14 cellular contexts compared by ENCODE assay signal in genomic region chr2:85550476-85550875, GRCh38. TPM values are rescaled to one million over a fixed set of nuclear protein-coding genes. Genes with fewer than 3 reads are reported as not detected.
A peak's percentile ranks its signal among the peaks of the same experiment; 100 is the strongest.
DNase-seq lines count a peak whose midpoint lies in the region; ATAC-seq and TF ChIP-seq lines count a peak whose summit lies in the region.
"Had no signal": no experiment of that assay in that cellular context is flagged by ENCODE, and none has a peak within 500 bp of the region (broad histone marks: within the 10 kb centered on the region; RNA-seq: fewer than 3 reads in every experiment).

No MANE protein-coding gene starts in this region.

- H3K27ac Mint-ChIP-seq in neural progenitor cell = no peak overlapping the region
- no peak overlapping the region for H3K27ac Mint-ChIP-seq in activated T-cell treated with anti-CD3 and anti-CD28 coated beads, Interleukin-2, amount 50 U/mL, for 72 hours
- H3K27ac Mint-ChIP-seq: activated CD4-positive, alpha-beta T cell treated with anti-CD3 and anti-CD28 coated beads, Interleukin-2, amount 10 ng/mL, durations not matched to agents 7 days and 5 days; T-helper 1 cell treated with Interleukin-12 subunit alpha and Interleukin-12 subunit beta and Interleukin-4 antibody, amounts not matched to agents 30 μg/mL and 1 μg/mL, for 36 hours had no signal

- peak; percentile 45 for ATAC-seq in sciatic nerve
- no peak for ATAC-seq in activated T-cell treated with anti-CD3 and anti-CD28 coated beads, Interleukin-2, amount 50 U/mL, for 72 hours (replicated peaks in 1 of 2)

- H3K79me2 ChIP-seq in neural progenitor cell (ENCODE audit: low read depth) = no peaks in the 10 kb centered on the region

- peaks cover 19% of the 10 kb centered on the region for H3K36me3 Mint-ChIP-seq in neural progenitor cell
- peaks cover 8% of the 10 kb centered on the region in 2 donors for H3K36me3 Mint-ChIP-seq in activated T-cell treated with anti-CD3 and anti-CD28 coated beads, Interleukin-2, amount 50 U/mL, for 72 hours (ENCODE audit: insufficient read depth in 2 of 2)

- peak overlapping the region; percentile 1 to 71 (median 37); a peak in 17 of 22 replicates for H3K4me2 ChIP-seq in BLaER1 treated with 17β-estradiol and CSF1 and Interleukin-3, amounts not matched to agents 10 nM and 100 nM
- no peak overlapping the region for H3K4me2 ChIP-seq in neural progenitor cell

- no peaks in the 10 kb centered on the region for H3K9me3 ChIP-seq in BLaER1 treated with 17β-estradiol and CSF1 and Interleukin-3, amounts not matched to agents 10 nM and 100 nM (replicated peaks in 1 of 11)
- H3K9me3 ChIP-seq in esophagus squamous epithelium (no peaks in the 10 kb centered on the region), neural progenitor cell (ENCODE audit: low read depth) (no peaks in the 10 kb centered on the region)

- peak overlapping the region in 9 of 11 experiments; percentile 10 to 39 (median 24); a peak in 8 of 22 replicates for H3K27ac ChIP-seq in BLaER1 treated with 17β-estradiol and CSF1 and Interleukin-3, amounts not matched to agents 10 nM and 100 nM
- H3K27ac ChIP-seq in RWPE1 (peak overlapping the region; percentile 27; the same call in 1 of the 2 replicates), esophagus squamous epithelium (peak overlapping the region in 3 of 4 donors; percentile 12 to 26 (median 26)), neural progenitor cell (no peak overlapping the region)

- intact Hi-C loops in esophagus squamous epithelium (cut with DNase I) (loop anchor here (2.0 kb wide), 1 partner anchor 130 kb away; no protein-coding TSS in a partner anchor), sciatic nerve (cut with DNase I) (no loop called here)

- no peak for DNase-seq in RWPE1 (ENCODE audit: low spot score)
- DNase-seq in esophagus squamous epithelium (lab: John Stamatoyannopoulos, UW) = no peak
- DNase-seq in sciatic nerve (ENCODE audit: low spot score) = no peak
- no peak for DNase-seq in HCEC 1CT
- DNase-seq in neural progenitor cell (ENCODE audit: low spot score) = no peak
- no peak for DNase-seq in activated T-cell treated with anti-CD3 and anti-CD28 coated beads, Interleukin-2, amount 50 U/mL, for 72 hours
- no peak for DNase-seq in activated T-cell treated with anti-CD3 and anti-CD28 coated beads for 4 hours
- DNase-seq: activated CD4-positive, alpha-beta T cell treated with anti-CD3 and anti-CD28 coated beads, Interleukin-2, amount 10 ng/mL, durations not matched to agents 7 days and 5 days; activated T-cell treated with anti-CD3 and anti-CD28 coated beads, Interleukin-2, amount 50 U/mL, for 48 hours; KG1; NCI-H1417; OCI-M1 had no signal

- TF ChIP-seq POLR2A in esophagus squamous epithelium (IDR thresholded peaks at IDR 0.05) = no peak

- no peaks in the 10 kb centered on the region for H3K27me3 ChIP-seq in BLaER1 treated with 17β-estradiol and CSF1 and Interleukin-3, amounts not matched to agents 10 nM and 100 nM
- H3K27me3 ChIP-seq in esophagus squamous epithelium (no peaks in the 10 kb centered on the region), neural progenitor cell (no peaks in the 10 kb centered on the region)

- peaks cover 72 to 98% (median 92%) of the 10 kb centered on the region in 11 experiments for H3K36me3 ChIP-seq in BLaER1 treated with 17β-estradiol and CSF1 and Interleukin-3, amounts not matched to agents 10 nM and 100 nM
- H3K36me3 ChIP-seq in esophagus squamous epithelium = peaks cover 17 to 92% (median 23%) of the 10 kb centered on the region in 3 donors
- no peaks in the 10 kb centered on the region for H3K36me3 ChIP-seq in neural progenitor cell

- WGBS in esophagus squamous epithelium, 2 donors = 71 to 78% methylated on average over 10 of the region's 10 CpGs

- no peak overlapping the region for H2AFZ ChIP-seq in neural progenitor cell (replicated peaks)

- peaks cover 43% of the 10 kb centered on the region for H3F3A ChIP-seq in neural progenitor cell (ENCODE audit: low read depth)

- H3K27me3 Mint-ChIP-seq in neural progenitor cell (ENCODE audit: insufficient read depth, low read depth) = peaks cover 6% of the 10 kb centered on the region
- no peaks in the 10 kb centered on the region for H3K27me3 Mint-ChIP-seq in activated T-cell treated with anti-CD3 and anti-CD28 coated beads, Interleukin-2, amount 50 U/mL, for 72 hours (ENCODE audit: low read depth)
- H3K27me3 Mint-ChIP-seq: activated CD4-positive, alpha-beta T cell treated with anti-CD3 and anti-CD28 coated beads, Interleukin-2, amount 10 ng/mL, durations not matched to agents 7 days and 5 days had no signal

- no peak overlapping the region for H3K4me3 ChIP-seq in BLaER1 treated with 17β-estradiol and CSF1 and Interleukin-3, amounts not matched to agents 10 nM and 100 nM
- H3K4me3 ChIP-seq in esophagus squamous epithelium = no peak overlapping the region
- H3K4me3 ChIP-seq in neural progenitor cell = no peak overlapping the region

- H3K9ac ChIP-seq in BLaER1 treated with 17β-estradiol and CSF1 and Interleukin-3, amounts not matched to agents 10 nM and 100 nM = peak overlapping the region in 10 of 11 experiments; percentile 5 to 56 (median 22); a peak in 10 of 22 replicates
- no peak overlapping the region for H3K9ac ChIP-seq in neural progenitor cell

- H3K9me3 Mint-ChIP-seq in neural progenitor cell = no peaks in the 10 kb centered on the region
- no peaks in the 10 kb centered on the region for H3K9me3 Mint-ChIP-seq in activated T-cell treated with anti-CD3 and anti-CD28 coated beads, Interleukin-2, amount 50 U/mL, for 72 hours
- H3K9me3 Mint-ChIP-seq: activated CD4-positive, alpha-beta T cell treated with anti-CD3 and anti-CD28 coated beads, Interleukin-2, amount 10 ng/mL, durations not matched to agents 7 days and 5 days; T-helper 1 cell treated with Interleukin-12 subunit alpha and Interleukin-12 subunit beta and Interleukin-4 antibody, amounts not matched to agents 30 μg/mL and 1 μg/mL, for 36 hours had no signal

- H4K20me1 ChIP-seq in BLaER1 treated with 17β-estradiol and CSF1 and Interleukin-3, amounts not matched to agents 10 nM and 100 nM = peaks cover 23 to 47% (median 33%) of the 10 kb centered on the region in 11 experiments
- H4K20me1 ChIP-seq in neural progenitor cell (ENCODE audit: low read depth) = peaks cover 21% of the 10 kb centered on the region

- CTCF ChIA-PET in RWPE1 (lab: Yijun Ruan, JAX) = interaction anchor here (0.6 to 3.3 kb wide), 5 partner anchors 56 to 284 kb away, joined by 3 to 40 read pairs (median 4); no protein-coding TSS in a partner anchor

- H3K4me3 Mint-ChIP-seq in neural progenitor cell = no peak overlapping the region
- no peak overlapping the region for H3K4me3 Mint-ChIP-seq in activated T-cell treated with anti-CD3 and anti-CD28 coated beads, Interleukin-2, amount 50 U/mL, for 72 hours
- H3K4me3 Mint-ChIP-seq: activated CD4-positive, alpha-beta T cell treated with anti-CD3 and anti-CD28 coated beads, Interleukin-2, amount 10 ng/mL, durations not matched to agents 7 days and 5 days; T-helper 1 cell treated with Interleukin-12 subunit alpha and Interleukin-12 subunit beta and Interleukin-4 antibody, amounts not matched to agents 30 μg/mL and 1 μg/mL, for 36 hours had no signal

- no peak for TF ChIP-seq CTCF in RWPE1 (conservative IDR thresholded peaks at IDR 0.05; ENCODE audit: low read depth)
- TF ChIP-seq CTCF in esophagus squamous epithelium (IDR thresholded peaks at IDR 0.05) = no peak
- no peak for TF ChIP-seq CTCF in neural progenitor cell (IDR thresholded peaks at IDR 0.05)

- H3K4me1 ChIP-seq in BLaER1 treated with 17β-estradiol and CSF1 and Interleukin-3, amounts not matched to agents 10 nM and 100 nM = peaks cover 12 to 43% (median 26%) of the 10 kb centered on the region in 10 experiments; a peak in 19 of 20 replicates
- H3K4me1 ChIP-seq in esophagus squamous epithelium = peaks cover 0 to 30% (median 4%) of the 10 kb centered on the region in 3 donors
- H3K4me1 ChIP-seq in neural progenitor cell = no peaks in the 10 kb centered on the region

- H3K4me1 Mint-ChIP-seq in neural progenitor cell = no peaks in the 10 kb centered on the region
- no peaks in the 10 kb centered on the region for H3K4me1 Mint-ChIP-seq in activated T-cell treated with anti-CD3 and anti-CD28 coated beads, Interleukin-2, amount 50 U/mL, for 72 hours (ENCODE audit: low read depth)

- POLR2A ChIA-PET in RWPE1 (lab: Yijun Ruan, JAX; ENCODE audit: low non-redundant PET) = interaction anchor here (0.6 to 1.2 kb wide), 2 partner anchors 12 to 26 kb away, joined by 5 to 8 read pairs; partner anchors contain the start of gene MAT2A

RNA-seq across cellular contexts. Expression of gene GGCX, which starts 10.8 kb away (rescaled TPM):
- 10 to 100 TPM; 19.7 to 27.5 (median 23.3) TPM for total RNA-seq in esophagus squamous epithelium
- total RNA-seq in sciatic nerve = 36.6 TPM
- total RNA-seq in neural progenitor cell (ENCODE audit: low replicate concordance) = 29.7 and 41.7 TPM in 2 replicates
- total RNA-seq in activated T-cell treated with anti-CD3 and anti-CD28 coated beads, Interleukin-2, amount 50 U/mL, for 72 hours = 10 to 100 TPM; 17.8 to 20.3 TPM

RNA-seq across cellular contexts. Expression of gene MAT2A, which starts 11.5 kb away (rescaled TPM):
- 100 to 1,000 TPM in 2 of 4 donors, 10 to 100 TPM in 2; 81.8 to 272 (median 121) TPM for total RNA-seq in esophagus squamous epithelium
- 168 TPM for total RNA-seq in sciatic nerve
- total RNA-seq in neural progenitor cell (ENCODE audit: low replicate concordance) = 180 and 221 TPM in 2 replicates
- 100 to 1,000 TPM; 253 to 255 TPM for total RNA-seq in activated T-cell treated with anti-CD3 and anti-CD28 coated beads, Interleukin-2, amount 50 U/mL, for 72 hours

RNA-seq across cellular contexts. Expression of gene VAMP8, which starts 26.9 kb away (rescaled TPM):
- 100 to 1,000 TPM in 1 of 4 donors, 10 to 100 TPM in 3; 78.8 to 144 (median 93.8) TPM for total RNA-seq in esophagus squamous epithelium
- total RNA-seq in sciatic nerve = 31.1 TPM
- total RNA-seq in neural progenitor cell (ENCODE audit: low replicate concordance) = 0.52 and 2.4 TPM in 2 replicates
- 10 to 100 TPM; 85.0 to 89.5 TPM for total RNA-seq in activated T-cell treated with anti-CD3 and anti-CD28 coated beads, Interleukin-2, amount 50 U/mL, for 72 hours

RNA-seq across cellular contexts. Expression of gene VAMP5, which starts 33.8 kb away (rescaled TPM):
- total RNA-seq in esophagus squamous epithelium (10 to 100 TPM in 3 of 4 donors, 1 to 10 TPM in 1; 6.1 to 45.6 (median 17.0) TPM), sciatic nerve (71.2 TPM), neural progenitor cell (ENCODE audit: low replicate concordance) (not detected in 2 replicates)
- 10 to 100 TPM; 73.3 to 78.9 TPM for total RNA-seq in activated T-cell treated with anti-CD3 and anti-CD28 coated beads, Interleukin-2, amount 50 U/mL, for 72 hours

RNA-seq across cellular contexts. Expression of gene RNF181, which starts 45.1 kb away (rescaled TPM):
- total RNA-seq in esophagus squamous epithelium (100 to 1,000 TPM in 3 of 4 donors, 10 to 100 TPM in 1; 88.3 to 128 (median 115) TPM), sciatic nerve (71.2 TPM), neural progenitor cell (ENCODE audit: low replicate concordance) (81.3 and 113 TPM in 2 replicates)
- 100 to 1,000 TPM; 114 to 129 TPM for total RNA-seq in activated T-cell treated with anti-CD3 and anti-CD28 coated beads, Interleukin-2, amount 50 U/mL, for 72 hours
